In genomic region chr20:13098720-13099355, GRCh38 we compare ENCODE assay signal across 1 cellular context.
TF ChIP-seq lines count a peak whose summit lies in the region.

No MANE protein-coding gene starts in this region.

TF ChIP-seq in HepG2, 621 proteins besides CTCF, POLR2A, EP300 and RAD21 (continued from another document):
- peak; percentile 42; the same call in 1 of the 2 replicates for TF ChIP-seq THRA (CRISPR knock-in tag; IDR thresholded peaks at IDR 0.05; ENCODE audit: borderline replicate concordance)
- no peak for TF ChIP-seq ZNF740 (CRISPR knock-in tag; IDR thresholded peaks at IDR 0.05)
- TF ChIP-seq ZMYM4 (CRISPR knock-in tag; IDR thresholded peaks at IDR 0.05) = peak; percentile 44; the same call in 1 of the 2 replicates
- TF ChIP-seq, protein P1, sequence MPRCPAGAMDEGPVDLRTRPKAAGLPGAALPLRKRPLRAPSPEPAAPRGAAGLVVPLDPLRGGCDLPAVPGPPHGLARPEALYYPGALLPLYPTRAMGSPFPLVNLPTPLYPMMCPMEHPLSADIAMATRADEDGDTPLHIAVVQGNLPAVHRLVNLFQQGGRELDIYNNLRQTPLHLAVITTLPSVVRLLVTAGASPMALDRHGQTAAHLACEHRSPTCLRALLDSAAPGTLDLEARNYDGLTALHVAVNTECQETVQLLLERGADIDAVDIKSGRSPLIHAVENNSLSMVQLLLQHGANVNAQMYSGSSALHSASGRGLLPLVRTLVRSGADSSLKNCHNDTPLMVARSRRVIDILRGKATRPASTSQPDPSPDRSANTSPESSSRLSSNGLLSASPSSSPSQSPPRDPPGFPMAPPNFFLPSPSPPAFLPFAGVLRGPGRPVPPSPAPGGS (CRISPR knock-in tag; IDR thresholded peaks at IDR 0.05) = 0 out of 2 replicates have a peak, but pooled peaks have one; percentile 20
- TF ChIP-seq THAP9 (CRISPR knock-in tag; IDR thresholded peaks at IDR 0.05; ENCODE audit: borderline replicate concordance) = no peak
TF ChIP-seq in HepG2: peak in this region for 6.
